13 cellular contexts compared by ENCODE assay signal in the genomic region with DNA sequence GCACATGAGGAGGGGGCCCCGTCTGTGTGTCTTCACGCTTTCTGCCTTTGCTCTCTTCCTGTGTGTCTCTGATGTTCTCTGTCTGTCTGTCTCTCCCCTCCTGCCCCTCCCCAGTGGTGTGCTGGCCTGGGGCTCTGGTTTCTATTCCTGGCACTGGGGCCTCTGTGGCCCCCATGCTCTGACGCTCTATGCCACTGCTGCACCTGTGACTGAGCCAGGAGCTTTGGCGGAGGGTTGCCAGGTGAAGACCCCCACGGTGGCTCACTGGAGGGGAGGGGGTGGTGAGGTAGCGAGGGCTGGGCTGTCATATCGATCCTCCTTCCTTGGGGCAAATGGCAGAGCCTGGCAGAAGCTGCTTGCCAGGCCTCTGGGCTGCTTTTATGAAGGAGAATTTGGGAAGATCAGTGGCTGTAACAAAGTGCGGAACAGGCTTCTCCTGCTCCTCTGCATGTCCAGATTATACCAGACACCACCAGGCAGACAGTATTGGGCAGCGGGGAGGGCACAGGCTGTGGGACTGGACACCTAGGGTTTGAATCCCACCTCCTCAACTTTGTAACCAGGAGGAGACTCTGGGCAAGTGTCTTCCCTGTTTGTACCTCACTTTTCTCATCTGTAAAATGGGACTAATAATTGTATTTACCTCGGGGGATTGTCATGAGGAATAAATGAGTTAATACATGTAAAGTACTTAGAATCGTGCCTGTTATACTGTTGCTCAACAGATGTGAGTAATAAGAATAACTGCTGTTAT. TPM values are rescaled to one million over a fixed set of nuclear protein-coding genes. Genes with fewer than 3 reads are reported as not detected.
DNase-seq lines count a peak whose midpoint lies in the region; ATAC-seq and TF ChIP-seq lines count a peak whose summit lies in the region.
"Had no signal": no experiment of that assay in that cellular context is flagged by ENCODE, and none has a peak within 500 bp of the region (broad histone marks: within the 10 kb centered on the region; RNA-seq: fewer than 3 reads in every experiment).

No MANE protein-coding gene starts in this region.

- DNase-seq in D341Med (ENCODE audit: low spot score) (peak; percentile 5), coronary artery (ENCODE audit: low spot score) (peak; percentile 40), mesothelial cell of epicardium (ENCODE audit: low spot score in 2 of 2, unreplicated experiment in 2 of 2) (no peak), NCI-H1105 (lab: John Stamatoyannopoulos, UW) (no peak)
- no peak for DNase-seq in activated T-helper 2 cell treated with anti-CD3 and anti-CD28 coated beads, Interferon-gamma antibody, Interleukin-2, Interleukin-4, amounts not matched to agents 10 μg/mL and 5 μg/mL and 100 μg/mL, durations not matched to agents 14 hours and 24 hours and 36 hours (ENCODE audit: low spot score)
- DNase-seq: DMS 273 treated with DMSO at 0.1 percent for 48 hours, GOT3, KG1, NCI-H2029, NCI-H510A, SHP77 had no signal

- intact Hi-C loops in activated T-helper 2 cell treated with anti-CD3 and anti-CD28 coated beads, Interferon-gamma antibody, Interleukin-2, Interleukin-4, amounts not matched to agents 10 μg/mL and 5 μg/mL and 100 μg/mL, durations not matched to agents 14 hours and 24 hours and 36 hours (cut with micrococcal nuclease) = no loop called here

- H3K4me2 ChIP-seq in BLaER1 = peak overlapping the region; percentile 69

- H3K27me3 ChIP-seq in BLaER1 = no peaks in the 10 kb centered on the region

- H3K36me3 Mint-ChIP-seq in mesothelial cell of epicardium = no peaks in the 10 kb centered on the region
- H3K36me3 Mint-ChIP-seq in activated T-helper 2 cell treated with anti-CD3 and anti-CD28 coated beads, Interferon-gamma antibody, Interleukin-2, Interleukin-4, amounts not matched to agents 10 μg/mL and 5 μg/mL and 100 μg/mL, durations not matched to agents 14 hours and 24 hours and 36 hours (ENCODE audit: low read depth) = no peaks in the 10 kb centered on the region

- H3K27ac Mint-ChIP-seq in mesothelial cell of epicardium = peak overlapping the region; percentile 58
- H3K27ac Mint-ChIP-seq in activated T-helper 2 cell treated with anti-CD3 and anti-CD28 coated beads, Interferon-gamma antibody, Interleukin-2, Interleukin-4, amounts not matched to agents 10 μg/mL and 5 μg/mL and 100 μg/mL, durations not matched to agents 14 hours and 24 hours and 36 hours = no peak overlapping the region

- TF ChIP-seq CTCF in coronary artery (IDR thresholded peaks at IDR 0.05) (no peak), mesothelial cell of epicardium (IDR thresholded peaks at IDR 0.05; ENCODE audit: unreplicated experiment) (no peak)

- no peaks in the 10 kb centered on the region for H3K9me3 Mint-ChIP-seq in mesothelial cell of epicardium
- H3K9me3 Mint-ChIP-seq in activated T-helper 2 cell treated with anti-CD3 and anti-CD28 coated beads, Interferon-gamma antibody, Interleukin-2, Interleukin-4, amounts not matched to agents 10 μg/mL and 5 μg/mL and 100 μg/mL, durations not matched to agents 14 hours and 24 hours and 36 hours = no peaks in the 10 kb centered on the region

- H3K4me1 Mint-ChIP-seq in mesothelial cell of epicardium = peaks cover 63% of the 10 kb centered on the region
- peaks cover 4% of the 10 kb centered on the region for H3K4me1 Mint-ChIP-seq in activated T-helper 2 cell treated with anti-CD3 and anti-CD28 coated beads, Interferon-gamma antibody, Interleukin-2, Interleukin-4, amounts not matched to agents 10 μg/mL and 5 μg/mL and 100 μg/mL, durations not matched to agents 14 hours and 24 hours and 36 hours (ENCODE audit: low read depth)

- no peaks in the 10 kb centered on the region for H3K27me3 Mint-ChIP-seq in mesothelial cell of epicardium (ENCODE audit: low read depth)
- H3K27me3 Mint-ChIP-seq in activated T-helper 2 cell treated with anti-CD3 and anti-CD28 coated beads, Interferon-gamma antibody, Interleukin-2, Interleukin-4, amounts not matched to agents 10 μg/mL and 5 μg/mL and 100 μg/mL, durations not matched to agents 14 hours and 24 hours and 36 hours (ENCODE audit: low read depth) = peaks cover 2% of the 10 kb centered on the region

- H3K9ac ChIP-seq in BLaER1 = 0 out of 2 replicates have a peak overlapping the region, but pooled peaks have one; percentile 19

- H3K4me3 Mint-ChIP-seq in mesothelial cell of epicardium = no peak overlapping the region
- no peak overlapping the region for H3K4me3 Mint-ChIP-seq in activated T-helper 2 cell treated with anti-CD3 and anti-CD28 coated beads, Interferon-gamma antibody, Interleukin-2, Interleukin-4, amounts not matched to agents 10 μg/mL and 5 μg/mL and 100 μg/mL, durations not matched to agents 14 hours and 24 hours and 36 hours (ENCODE audit: low read depth)

- H3K9me3 ChIP-seq in BLaER1 = no peaks in the 10 kb centered on the region

- H3K4me3 ChIP-seq in BLaER1 (no peak overlapping the region), coronary artery (no peak overlapping the region)

- no peak for ATAC-seq in HG03521 (IDR thresholded peaks at IDR 0.05; ENCODE audit: unreplicated experiment)

- H3K4me1 ChIP-seq in BLaER1 = peaks cover 22% of the 10 kb centered on the region

- H4K20me1 ChIP-seq in BLaER1 = no peaks in the 10 kb centered on the region

- H3K27ac ChIP-seq in BLaER1 (peak overlapping the region; percentile 18; the same call in 1 of the 2 replicates), coronary artery (no peak overlapping the region)

- no peaks in the 10 kb centered on the region for H3K36me3 ChIP-seq in BLaER1

RNA-seq across cellular contexts. Expression of gene BRD7, which starts 24.9 kb away (rescaled TPM):
- 76.8 to 87.4 TPM (median 84.2 TPM) in 3 replicates for total RNA-seq in mesothelial cell of epicardium
- total RNA-seq in activated T-helper 2 cell treated with anti-CD3 and anti-CD28 coated beads, Interferon-gamma antibody, Interleukin-2, Interleukin-4, amounts not matched to agents 10 μg/mL and 5 μg/mL and 100 μg/mL, durations not matched to agents 14 hours and 24 hours and 36 hours = 76.0 and 79.5 TPM in 2 replicates

Comparison
In these comparisons a context has a peak if more than half of its experiments do, and no peak if none do; other contexts are left out.
1. DNase-seq: peak in D341Med (single experiment) and coronary artery (single experiment); none in mesothelial cell of epicardium (0 of 2), NCI-H1105 (single experiment) and activated T-helper 2 cell treated with anti-CD3 and anti-CD28 coated beads, Interferon-gamma antibody, Interleukin-2, Interleukin-4, amounts not matched to agents 10 μg/mL and 5 μg/mL and 100 μg/mL, durations not matched to agents 14 hours and 24 hours and 36 hours (single experiment).